In the genomic region with DNA sequence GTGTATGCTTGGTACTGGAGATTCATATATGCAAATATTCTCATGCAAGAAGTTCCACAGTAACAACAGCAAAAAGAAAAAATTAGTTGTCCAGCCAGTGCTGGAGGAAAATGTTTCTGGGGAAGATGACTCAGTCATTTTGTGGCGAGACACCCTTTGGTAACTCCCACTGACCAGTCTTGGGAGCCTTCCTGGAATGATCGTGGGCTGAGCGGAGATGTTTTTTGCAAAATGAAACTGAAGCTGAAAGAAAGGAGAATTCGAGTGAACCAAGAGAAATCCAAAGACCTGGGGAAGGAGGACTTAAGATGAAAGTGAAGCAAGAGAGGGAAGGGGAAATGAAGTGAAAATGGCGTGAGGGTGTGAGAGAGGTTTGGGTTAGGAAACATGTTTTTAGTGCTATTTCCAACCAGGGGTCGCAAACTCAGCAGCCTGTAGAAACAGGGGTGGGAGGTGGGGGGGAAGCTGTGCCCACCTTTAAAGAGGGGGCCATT, we compare ENCODE assay signal across 8 cellular contexts. TPM values are rescaled to one million over a fixed set of nuclear protein-coding genes. Genes with fewer than 3 reads are reported as not detected.
A peak's percentile ranks its signal among the peaks of the same experiment; 100 is the strongest.
DNase-seq lines count a peak whose midpoint lies in the region; ATAC-seq and TF ChIP-seq lines count a peak whose summit lies in the region.

No MANE protein-coding gene starts in this region.

- no peaks in the 10 kb centered on the region for H3K36me3 Mint-ChIP-seq in activated CD4-positive, alpha-beta T cell treated with anti-CD3 and anti-CD28 coated beads, Interleukin-2, amount 10 ng/mL, durations not matched to agents 7 days and 5 days (ENCODE audit: low read depth)

- TF ChIP-seq CTCF in HFF-Myc (IDR thresholded peaks at IDR 0.05; ENCODE audit: low read depth, low read length, missing control alignments) (no peak), fibroblast of villous mesenchyme (IDR thresholded peaks at IDR 0.05; ENCODE audit: insufficient read depth, low read depth, low read length) (no peak)

- H3K27me3 Mint-ChIP-seq in activated CD4-positive, alpha-beta T cell treated with anti-CD3 and anti-CD28 coated beads, Interleukin-2, amount 10 ng/mL, durations not matched to agents 7 days and 5 days = peaks cover 11% of the 10 kb centered on the region

- H3K9ac ChIP-seq in rectal smooth muscle tissue (ENCODE audit: low read length) = no peak overlapping the region

- H3K4me3 ChIP-seq in HFF-Myc (replicated peaks; ENCODE audit: low read depth, low read length) (peak overlapping the region; percentile 46), fibroblast of villous mesenchyme (ENCODE audit: low read depth, low read length) (peak overlapping the region; percentile 70), rectal smooth muscle tissue (ENCODE audit: low read length) (peak overlapping the region; percentile 54)

- H3K27ac Mint-ChIP-seq in activated CD4-positive, alpha-beta T cell treated with anti-CD3 and anti-CD28 coated beads, Interleukin-2, amount 10 ng/mL, durations not matched to agents 7 days and 5 days = peak overlapping the region; percentile 78

- ATAC-seq in GM21737 (IDR thresholded peaks at IDR 0.05; ENCODE audit: unreplicated experiment) = no peak

- DNase-seq in A172 (ENCODE audit: low spot score) = peak; percentile 90
- no peak for DNase-seq in HFF-Myc (ENCODE audit: extremely low read depth, low read depth)
- no peak for DNase-seq in activated CD4-positive, alpha-beta T cell treated with anti-CD3 and anti-CD28 coated beads, Interleukin-2, amount 10 ng/mL, durations not matched to agents 7 days and 5 days
- peak; percentile 97 for DNase-seq in fibroblast of villous mesenchyme (ENCODE audit: low read depth)
- no peak for DNase-seq in NCI-H82 treated with DMSO at 0.1 percent for 48 hours (lab: John Stamatoyannopoulos, UW; ENCODE audit: unreplicated experiment)
- no peak for DNase-seq in DMS114 treated with DMSO at 0.1 percent for 48 hours (lab: John Stamatoyannopoulos, UW; ENCODE audit: unreplicated experiment)

- no peaks in the 10 kb centered on the region for H3K27me3 ChIP-seq in rectal smooth muscle tissue (ENCODE audit: control insufficient read depth, insufficient read depth, low read length)

- peak overlapping the region; percentile 55 for H3K4me3 Mint-ChIP-seq in activated CD4-positive, alpha-beta T cell treated with anti-CD3 and anti-CD28 coated beads, Interleukin-2, amount 10 ng/mL, durations not matched to agents 7 days and 5 days

- H3K36me3 ChIP-seq in rectal smooth muscle tissue (ENCODE audit: control insufficient read depth, insufficient read depth, low read length) = no peaks in the 10 kb centered on the region

- POLR2A ChIA-PET in activated CD4-positive, alpha-beta T cell treated with anti-CD3 and anti-CD28 coated beads, Interleukin-2, amount 10 ng/mL, durations not matched to agents 7 days and 5 days (lab: Charles Lee) = no interaction called here

- no peaks in the 10 kb centered on the region for H3K9me3 Mint-ChIP-seq in activated CD4-positive, alpha-beta T cell treated with anti-CD3 and anti-CD28 coated beads, Interleukin-2, amount 10 ng/mL, durations not matched to agents 7 days and 5 days

- H3K4me1 ChIP-seq in rectal smooth muscle tissue (ENCODE audit: control insufficient read depth, insufficient read depth, low read length) = peaks cover 16% of the 10 kb centered on the region

- CTCF ChIA-PET in activated CD4-positive, alpha-beta T cell treated with anti-CD3 and anti-CD28 coated beads, Interleukin-2, amount 10 ng/mL, durations not matched to agents 7 days and 5 days (lab: Charles Lee) = interaction anchor here (0.7 to 1.5 kb wide), 5 partner anchors 10 to 52 kb away, joined by 3 to 4 read pairs (median 3); a partner anchor contains a TSS

- peaks cover 22% of the 10 kb centered on the region for H3K4me1 Mint-ChIP-seq in activated CD4-positive, alpha-beta T cell treated with anti-CD3 and anti-CD28 coated beads, Interleukin-2, amount 10 ng/mL, durations not matched to agents 7 days and 5 days

- peak overlapping the region; percentile 65 for H3K27ac ChIP-seq in rectal smooth muscle tissue (ENCODE audit: low read depth, low read length)

RNA-seq across cellular contexts. Expression of a gene that starts 5.2 kb away (rescaled TPM):
- total RNA-seq in A172 (2014; rRNA removed; shearing (Covaris generic)) = 24.1 and 30.8 TPM in 2 replicates
- total RNA-seq in activated CD4-positive, alpha-beta T cell treated with anti-CD3 and anti-CD28 coated beads, Interleukin-2, amount 10 ng/mL, durations not matched to agents 7 days and 5 days = 1 to 10 TPM; 2.1 to 2.3 TPM
- total RNA-seq in fibroblast of villous mesenchyme = 40.3 and 46.2 TPM in 2 replicates

RNA-seq across cellular contexts. Expression of a gene that starts 49.1 kb away (rescaled TPM):
- total RNA-seq in A172 (2014; rRNA removed; shearing (Covaris generic)) = 0.55 and 1.3 TPM in 2 replicates
- total RNA-seq in activated CD4-positive, alpha-beta T cell treated with anti-CD3 and anti-CD28 coated beads, Interleukin-2, amount 10 ng/mL, durations not matched to agents 7 days and 5 days = not detected
- total RNA-seq in fibroblast of villous mesenchyme = under 0.01 TPM in 2 replicates

RNA-seq across cellular contexts. Expression of a gene that starts 51.6 kb away (rescaled TPM):
- total RNA-seq in A172 (2014; rRNA removed; shearing (Covaris generic)) = 39.0 and 50.5 TPM in 2 replicates
- total RNA-seq in activated CD4-positive, alpha-beta T cell treated with anti-CD3 and anti-CD28 coated beads, Interleukin-2, amount 10 ng/mL, durations not matched to agents 7 days and 5 days = 10 to 100 TPM; 11.6 to 15.3 TPM
- 9.9 and 10.0 TPM in 2 replicates for total RNA-seq in fibroblast of villous mesenchyme

Comparison
In these comparisons a context has a peak if more than half of its experiments do, and no peak if none do; other contexts are left out.
1. DNase-seq: peak in A172 (single experiment) and fibroblast of villous mesenchyme (single experiment); none in HFF-Myc (single experiment), activated CD4-positive, alpha-beta T cell treated with anti-CD3 and anti-CD28 coated beads, Interleukin-2, amount 10 ng/mL, durations not matched to agents 7 days and 5 days (single experiment), NCI-H82 treated with DMSO at 0.1 percent for 48 hours (single experiment) and DMS114 treated with DMSO at 0.1 percent for 48 hours (single experiment).
2. Peak in every context shown above with its lines, with median percentiles within 50 percentile points of each other: H3K4me3 ChIP-seq.